ENCODE assay signal across 14 cellular contexts in the genomic region with DNA sequence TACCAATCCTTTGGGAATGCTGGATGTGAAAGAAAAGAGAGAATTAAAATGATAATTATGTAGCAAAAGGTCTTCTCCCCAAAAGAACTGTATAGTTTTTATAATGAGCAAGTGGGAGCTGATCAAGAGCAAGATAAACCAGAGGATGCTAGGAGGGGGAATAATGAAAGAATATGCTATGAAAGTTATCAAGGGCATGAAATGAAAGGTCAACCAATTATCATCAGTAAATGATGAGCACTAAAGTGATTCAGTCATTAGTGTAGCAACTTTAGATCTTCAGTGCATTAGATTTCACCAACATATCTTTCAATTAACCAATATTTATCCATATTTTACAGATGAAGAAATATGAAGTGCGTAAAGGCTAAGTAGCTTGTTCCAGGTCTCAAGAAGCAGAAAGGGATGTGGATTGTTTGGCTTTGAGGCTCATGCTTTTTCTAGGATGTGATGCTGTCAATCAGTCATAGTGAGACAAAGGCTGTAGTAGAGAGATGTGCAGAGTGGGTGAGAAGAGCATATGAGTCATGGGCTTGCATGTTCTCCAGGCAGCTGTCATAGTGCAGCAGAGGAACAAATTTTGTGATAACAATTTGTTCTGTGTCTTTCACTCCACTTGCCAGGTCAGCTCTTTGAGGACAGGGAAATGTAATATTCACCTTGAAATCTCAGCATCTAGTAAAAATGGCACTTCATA. TPM values are rescaled to one million over a fixed set of nuclear protein-coding genes. Genes with fewer than 3 reads are reported as not detected.
DNase-seq lines count a peak whose midpoint lies in the region; ATAC-seq lines count a peak whose summit lies in the region.
"Had no signal": no experiment of that assay in that cellular context is flagged by ENCODE, and none has a peak within 500 bp of the region (broad histone marks: within the 10 kb centered on the region; RNA-seq: fewer than 3 reads in every experiment).

No MANE protein-coding gene starts in this region.

- POLR2A ChIA-PET in activated CD4-positive, alpha-beta T cell treated with anti-CD3 and anti-CD28 coated beads for 36 hours (lab: Charles Lee) = interaction anchor here (1.2 kb wide), 1 partner anchor 27 kb away, joined by 5 read pairs; the partner anchor contains the start of gene TCAF1
- POLR2A ChIA-PET in activated CD4-positive, alpha-beta T cell treated with anti-CD3 and anti-CD28 coated beads, Interleukin-2, amount 10 ng/mL, durations not matched to agents 7 days and 5 days (lab: Charles Lee) = no interaction called here

- CTCF ChIA-PET in activated CD4-positive, alpha-beta T cell treated with anti-CD3 and anti-CD28 coated beads for 36 hours (lab: Charles Lee) = interaction anchor here (0.8 to 1.8 kb wide), 7 partner anchors 17 to 199 kb away, joined by 3 to 7 read pairs (median 3); partner anchors contain the start of gene TCAF1
- CTCF ChIA-PET in activated CD4-positive, alpha-beta T cell treated with anti-CD3 and anti-CD28 coated beads, Interleukin-2, amount 10 ng/mL, durations not matched to agents 7 days and 5 days (lab: Charles Lee) = interaction anchor here (0.6 kb wide), 2 partner anchors 10 to 1554 kb away, joined by 3 read pairs; no protein-coding TSS in a partner anchor

- H3K27me3 Mint-ChIP-seq in activated CD4-positive, alpha-beta T cell treated with anti-CD3 and anti-CD28 coated beads for 36 hours = peaks cover 11% of the 10 kb centered on the region
- H3K27me3 Mint-ChIP-seq in activated CD4-positive, alpha-beta T cell treated with anti-CD3 and anti-CD28 coated beads, Interleukin-2, amount 10 ng/mL, durations not matched to agents 7 days and 5 days = peaks cover 12% of the 10 kb centered on the region

- DNase-seq in activated CD4-positive, alpha-beta T cell treated with anti-CD3 and anti-CD28 coated beads for 36 hours = peak; percentile 38
- DNase-seq in activated CD4-positive, alpha-beta T cell treated with anti-CD3 and anti-CD28 coated beads, Interleukin-2, amount 10 ng/mL, durations not matched to agents 7 days and 5 days = no peak
- DNase-seq in NCI-H226 (peak; percentile 36), iris pigment epithelial cell (ENCODE audit: low read depth) (peak; percentile 63), SK-N-DZ (ENCODE audit: low spot score) (no peak), NCI-H524 treated with DMSO at 0.1 percent for 48 hours (lab: John Stamatoyannopoulos, UW) (no peak)
- DNase-seq: Caco-2, mammary epithelial cell, NCI-H146 had no signal

- peaks cover 5% of the 10 kb centered on the region for H3K9me3 Mint-ChIP-seq in activated CD4-positive, alpha-beta T cell treated with anti-CD3 and anti-CD28 coated beads for 36 hours (ENCODE audit: low read depth)
- no peaks in the 10 kb centered on the region for H3K9me3 Mint-ChIP-seq in activated CD4-positive, alpha-beta T cell treated with anti-CD3 and anti-CD28 coated beads, Interleukin-2, amount 10 ng/mL, durations not matched to agents 7 days and 5 days

- H3K4me1 Mint-ChIP-seq in activated CD4-positive, alpha-beta T cell treated with anti-CD3 and anti-CD28 coated beads for 36 hours = peaks cover 12% of the 10 kb centered on the region
- peaks cover 12% of the 10 kb centered on the region for H3K4me1 Mint-ChIP-seq in activated CD4-positive, alpha-beta T cell treated with anti-CD3 and anti-CD28 coated beads, Interleukin-2, amount 10 ng/mL, durations not matched to agents 7 days and 5 days

- intact Hi-C loops in activated CD4-positive, alpha-beta T cell treated with anti-CD3 and anti-CD28 coated beads for 36 hours (cut with DNase I, micrococcal nuclease) = loop anchor here (1.0 to 5.0 kb wide), 3 partner anchors 27 to 48 kb away; partner anchors contain the start of gene TCAF1 (in 2 of the 2)

- H3K4me3 Mint-ChIP-seq in activated CD4-positive, alpha-beta T cell treated with anti-CD3 and anti-CD28 coated beads for 36 hours = no peak overlapping the region
- no peak overlapping the region for H3K4me3 Mint-ChIP-seq in activated CD4-positive, alpha-beta T cell treated with anti-CD3 and anti-CD28 coated beads, Interleukin-2, amount 10 ng/mL, durations not matched to agents 7 days and 5 days

- H3K36me3 Mint-ChIP-seq in activated CD4-positive, alpha-beta T cell treated with anti-CD3 and anti-CD28 coated beads for 36 hours (ENCODE audit: low read depth) = peaks cover 3% of the 10 kb centered on the region
- H3K36me3 Mint-ChIP-seq in activated CD4-positive, alpha-beta T cell treated with anti-CD3 and anti-CD28 coated beads, Interleukin-2, amount 10 ng/mL, durations not matched to agents 7 days and 5 days (ENCODE audit: low read depth) = no peaks in the 10 kb centered on the region

- peak; percentile 100 for ATAC-seq in activated CD4-positive, alpha-beta T cell treated with anti-CD3 and anti-CD28 coated beads for 36 hours
- ATAC-seq in GM21529 (IDR thresholded peaks at IDR 0.05; ENCODE audit: unreplicated experiment) (peak; percentile 52), GM19395 (IDR thresholded peaks at IDR 0.05; ENCODE audit: unreplicated experiment) (no peak)
- ATAC-seq: A549 had no signal

- H3K27ac Mint-ChIP-seq in activated CD4-positive, alpha-beta T cell treated with anti-CD3 and anti-CD28 coated beads for 36 hours = no peak overlapping the region
- H3K27ac Mint-ChIP-seq in activated CD4-positive, alpha-beta T cell treated with anti-CD3 and anti-CD28 coated beads, Interleukin-2, amount 10 ng/mL, durations not matched to agents 7 days and 5 days = no peak overlapping the region

RNA-seq across cellular contexts. Expression of gene OR2F2, which starts 5.7 kb away (rescaled TPM):
- total RNA-seq in activated CD4-positive, alpha-beta T cell treated with anti-CD3 and anti-CD28 coated beads for 36 hours = not detected
- total RNA-seq in activated CD4-positive, alpha-beta T cell treated with anti-CD3 and anti-CD28 coated beads, Interleukin-2, amount 10 ng/mL, durations not matched to agents 7 days and 5 days = not detected
- polyA plus RNA-seq in SK-N-DZ (2014; cell fraction: cytosol; rRNA removed) = not detected in 2 replicates
- polyA plus RNA-seq in SK-N-DZ (2014; cell fraction: nucleus; rRNA removed) = not detected in 2 replicates
- total RNA-seq: ascending aorta, Caco-2, temporal lobe had no signal
- polyA plus RNA-seq: A549, mammary epithelial cell had no signal

RNA-seq across cellular contexts. Expression of gene OR2F1, which starts 25.3 kb away (rescaled TPM):
- total RNA-seq in activated CD4-positive, alpha-beta T cell treated with anti-CD3 and anti-CD28 coated beads for 36 hours = not detected
- total RNA-seq in activated CD4-positive, alpha-beta T cell treated with anti-CD3 and anti-CD28 coated beads, Interleukin-2, amount 10 ng/mL, durations not matched to agents 7 days and 5 days = not detected
- not detected in 2 replicates for polyA plus RNA-seq in SK-N-DZ (2014; cell fraction: cytosol; rRNA removed)
- polyA plus RNA-seq in SK-N-DZ (2014; cell fraction: nucleus; rRNA removed) = 0.21 TPM in 1 of 2 replicates, not detected in the other
- total RNA-seq: ascending aorta, Caco-2, mammary epithelial cell had no signal
- polyA plus RNA-seq: A549, mammary epithelial cell had no signal

RNA-seq across cellular contexts. Expression of gene TCAF1, which starts 27.4 kb away (rescaled TPM):
- total RNA-seq in activated CD4-positive, alpha-beta T cell treated with anti-CD3 and anti-CD28 coated beads for 36 hours = 10 to 100 TPM; 16.5 to 17.7 TPM
- total RNA-seq in activated CD4-positive, alpha-beta T cell treated with anti-CD3 and anti-CD28 coated beads, Interleukin-2, amount 10 ng/mL, durations not matched to agents 7 days and 5 days = 10 to 100 TPM; 14.6 to 15.5 TPM
- polyA plus RNA-seq in SK-N-DZ (2014; cell fraction: cytosol; rRNA removed) = 51.6 and 73.6 TPM in 2 replicates
- 18.2 and 23.5 TPM in 2 replicates for polyA plus RNA-seq in SK-N-DZ (2014; cell fraction: nucleus; rRNA removed)

Comparison
In these comparisons a context has a peak if more than half of its experiments do, and no peak if none do; other contexts are left out.
1. DNase-seq: peak in activated CD4-positive, alpha-beta T cell treated with anti-CD3 and anti-CD28 coated beads for 36 hours (single experiment), NCI-H226 (single experiment) and iris pigment epithelial cell (single experiment); none in activated CD4-positive, alpha-beta T cell treated with anti-CD3 and anti-CD28 coated beads, Interleukin-2, amount 10 ng/mL, durations not matched to agents 7 days and 5 days (single experiment), SK-N-DZ (single experiment) and NCI-H524 treated with DMSO at 0.1 percent for 48 hours (single experiment).